In the genomic region with DNA sequence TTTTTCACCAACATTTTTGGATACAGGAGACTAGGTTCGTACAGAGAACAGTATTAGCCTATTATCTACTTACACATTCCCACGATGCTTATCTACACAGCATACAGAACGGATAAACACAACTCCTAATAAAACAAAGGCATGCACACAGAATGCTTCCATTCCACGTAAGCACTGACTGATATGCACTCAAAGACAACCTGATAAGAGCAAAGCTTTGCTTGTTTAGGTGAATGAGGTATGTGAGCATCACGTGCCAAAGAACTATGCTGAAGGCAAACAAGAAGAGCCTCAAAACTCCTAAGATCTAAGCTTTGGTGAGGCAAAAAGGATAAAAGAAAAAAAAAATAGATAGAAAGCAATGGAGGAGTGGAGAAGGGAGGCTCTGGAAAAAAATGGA, we compare ENCODE assay signal across 1 cellular context.
TF ChIP-seq lines count a peak whose summit lies in the region.

No MANE protein-coding gene starts in this region.

TF ChIP-seq in HepG2, 621 proteins besides CTCF, POLR2A, EP300 and RAD21 (continued from another document and continues in another):
- TF ChIP-seq ETS1 (CRISPR knock-in tag; IDR thresholded peaks at IDR 0.05) (no peak), ZNF326 (CRISPR knock-in tag; IDR thresholded peaks at IDR 0.05; ENCODE audit: borderline replicate concordance) (no peak), HDAC2 (CRISPR knock-in tag; IDR thresholded peaks at IDR 0.05) (peak; percentile 50; the same call in 1 of the 2 replicates), ZNF484 (CRISPR knock-in tag; IDR thresholded peaks at IDR 0.05; ENCODE audit: borderline replicate concordance, low read depth) (no peak), ZHX1 (CRISPR knock-in tag; IDR thresholded peaks at IDR 0.05; ENCODE audit: low read depth) (no peak), ARNTL (CRISPR knock-in tag; IDR thresholded peaks at IDR 0.05) (no peak), ZNF550 (CRISPR knock-in tag; IDR thresholded peaks at IDR 0.05; ENCODE audit: borderline replicate concordance) (no peak), MLX (CRISPR knock-in tag; IDR thresholded peaks at IDR 0.05) (0 out of 2 replicates have a peak, but pooled peaks have one; percentile 24), BHLHE40 (IDR thresholded peaks at IDR 0.05; ENCODE audit: low read length) (peak; percentile 92), CENPX (CRISPR knock-in tag; IDR thresholded peaks at IDR 0.05) (no peak), REL (CRISPR knock-in tag; conservative IDR thresholded peaks at IDR 0.05) (no peak), BCL3 (CRISPR knock-in tag; IDR thresholded peaks at IDR 0.05) (no peak), TRIM24 (CRISPR knock-in tag; IDR thresholded peaks at IDR 0.05) (no peak), FOXP1 (IDR thresholded peaks at IDR 0.05) (no peak), FOXP1 (CRISPR knock-in tag; IDR thresholded peaks at IDR 0.05) (peak; percentile 60), ZNF564 (CRISPR knock-in tag; IDR thresholded peaks at IDR 0.05) (no peak), RFX1 (IDR thresholded peaks at IDR 0.05) (no peak), UBTF (CRISPR knock-in tag; IDR thresholded peaks at IDR 0.05) (no peak), ZSCAN20 (CRISPR knock-in tag; IDR thresholded peaks at IDR 0.05; ENCODE audit: borderline replicate concordance) (no peak), SOX5 (CRISPR knock-in tag; IDR thresholded peaks at IDR 0.05; ENCODE audit: borderline replicate concordance) (peak; percentile 86), FOSL2 (CRISPR knock-in tag; IDR thresholded peaks at IDR 0.05) (peak; percentile 33; the same call in 1 of the 2 replicates), PAWR (CRISPR knock-in tag; IDR thresholded peaks at IDR 0.05; ENCODE audit: borderline replicate concordance) (no peak), FOXA1 (IDR thresholded peaks at IDR 0.05) (no peak), FOXA1 (CRISPR knock-in tag; IDR thresholded peaks at IDR 0.05) (peak; percentile 87), GZF1 (CRISPR knock-in tag; IDR thresholded peaks at IDR 0.05) (no peak), BCL6 (CRISPR knock-in tag; IDR thresholded peaks at IDR 0.05) (peak; percentile 88), SNAI1 (CRISPR knock-in tag; IDR thresholded peaks at IDR 0.05; ENCODE audit: borderline replicate concordance) (no peak), ASH2L (IDR thresholded peaks at IDR 0.05; ENCODE audit: insufficient read length, low read depth, low read length) (no peak), NR1H2 (CRISPR knock-in tag; IDR thresholded peaks at IDR 0.05; ENCODE audit: borderline replicate concordance, low read depth) (no peak)
- TF ChIP-seq, protein P1, sequence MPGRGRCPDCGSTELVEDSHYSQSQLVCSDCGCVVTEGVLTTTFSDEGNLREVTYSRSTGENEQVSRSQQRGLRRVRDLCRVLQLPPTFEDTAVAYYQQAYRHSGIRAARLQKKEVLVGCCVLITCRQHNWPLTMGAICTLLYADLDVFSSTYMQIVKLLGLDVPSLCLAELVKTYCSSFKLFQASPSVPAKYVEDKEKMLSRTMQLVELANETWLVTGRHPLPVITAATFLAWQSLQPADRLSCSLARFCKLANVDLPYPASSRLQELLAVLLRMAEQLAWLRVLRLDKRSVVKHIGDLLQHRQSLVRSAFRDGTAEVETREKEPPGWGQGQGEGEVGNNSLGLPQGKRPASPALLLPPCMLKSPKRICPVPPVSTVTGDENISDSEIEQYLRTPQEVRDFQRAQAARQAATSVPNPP (CRISPR knock-in tag; IDR thresholded peaks at IDR 0.05) = no peak
- TF ChIP-seq, protein P2, sequence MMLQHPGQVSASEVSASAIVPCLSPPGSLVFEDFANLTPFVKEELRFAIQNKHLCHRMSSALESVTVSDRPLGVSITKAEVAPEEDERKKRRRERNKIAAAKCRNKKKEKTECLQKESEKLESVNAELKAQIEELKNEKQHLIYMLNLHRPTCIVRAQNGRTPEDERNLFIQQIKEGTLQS (CRISPR knock-in tag; IDR thresholded peaks at IDR 0.05) = no peak
- TF ChIP-seq, protein P3, sequence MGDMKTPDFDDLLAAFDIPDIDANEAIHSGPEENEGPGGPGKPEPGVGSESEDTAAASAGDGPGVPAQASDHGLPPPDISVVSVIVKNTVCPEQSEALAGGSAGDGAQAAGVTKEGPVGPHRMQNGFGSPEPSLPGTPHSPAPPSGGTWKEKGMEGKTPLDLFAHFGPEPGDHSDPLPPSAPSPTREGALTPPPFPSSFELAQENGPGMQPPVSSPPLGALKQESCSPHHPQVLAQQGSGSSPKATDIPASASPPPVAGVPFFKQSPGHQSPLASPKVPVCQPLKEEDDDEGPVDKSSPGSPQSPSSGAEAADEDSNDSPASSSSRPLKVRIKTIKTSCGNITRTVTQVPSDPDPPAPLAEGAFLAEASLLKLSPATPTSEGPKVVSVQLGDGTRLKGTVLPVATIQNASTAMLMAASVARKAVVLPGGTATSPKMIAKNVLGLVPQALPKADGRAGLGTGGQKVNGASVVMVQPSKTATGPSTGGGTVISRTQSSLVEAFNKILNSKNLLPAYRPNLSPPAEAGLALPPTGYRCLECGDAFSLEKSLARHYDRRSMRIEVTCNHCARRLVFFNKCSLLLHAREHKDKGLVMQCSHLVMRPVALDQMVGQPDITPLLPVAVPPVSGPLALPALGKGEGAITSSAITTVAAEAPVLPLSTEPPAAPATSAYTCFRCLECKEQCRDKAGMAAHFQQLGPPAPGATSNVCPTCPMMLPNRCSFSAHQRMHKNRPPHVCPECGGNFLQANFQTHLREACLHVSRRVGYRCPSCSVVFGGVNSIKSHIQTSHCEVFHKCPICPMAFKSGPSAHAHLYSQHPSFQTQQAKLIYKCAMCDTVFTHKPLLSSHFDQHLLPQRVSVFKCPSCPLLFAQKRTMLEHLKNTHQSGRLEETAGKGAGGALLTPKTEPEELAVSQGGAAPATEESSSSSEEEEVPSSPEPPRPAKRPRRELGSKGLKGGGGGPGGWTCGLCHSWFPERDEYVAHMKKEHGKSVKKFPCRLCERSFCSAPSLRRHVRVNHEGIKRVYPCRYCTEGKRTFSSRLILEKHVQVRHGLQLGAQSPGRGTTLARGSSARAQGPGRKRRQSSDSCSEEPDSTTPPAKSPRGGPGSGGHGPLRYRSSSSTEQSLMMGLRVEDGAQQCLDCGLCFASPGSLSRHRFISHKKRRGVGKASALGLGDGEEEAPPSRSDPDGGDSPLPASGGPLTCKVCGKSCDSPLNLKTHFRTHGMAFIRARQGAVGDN (CRISPR knock-in tag; IDR thresholded peaks at IDR 0.05) = no peak
- TF ChIP-seq, protein P4, sequence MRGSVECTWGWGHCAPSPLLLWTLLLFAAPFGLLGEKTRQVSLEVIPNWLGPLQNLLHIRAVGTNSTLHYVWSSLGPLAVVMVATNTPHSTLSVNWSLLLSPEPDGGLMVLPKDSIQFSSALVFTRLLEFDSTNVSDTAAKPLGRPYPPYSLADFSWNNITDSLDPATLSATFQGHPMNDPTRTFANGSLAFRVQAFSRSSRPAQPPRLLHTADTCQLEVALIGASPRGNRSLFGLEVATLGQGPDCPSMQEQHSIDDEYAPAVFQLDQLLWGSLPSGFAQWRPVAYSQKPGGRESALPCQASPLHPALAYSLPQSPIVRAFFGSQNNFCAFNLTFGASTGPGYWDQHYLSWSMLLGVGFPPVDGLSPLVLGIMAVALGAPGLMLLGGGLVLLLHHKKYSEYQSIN (CRISPR knock-in tag; IDR thresholded peaks at IDR 0.05; ENCODE audit: borderline replicate concordance) = no peak
- TF ChIP-seq, protein P5, sequence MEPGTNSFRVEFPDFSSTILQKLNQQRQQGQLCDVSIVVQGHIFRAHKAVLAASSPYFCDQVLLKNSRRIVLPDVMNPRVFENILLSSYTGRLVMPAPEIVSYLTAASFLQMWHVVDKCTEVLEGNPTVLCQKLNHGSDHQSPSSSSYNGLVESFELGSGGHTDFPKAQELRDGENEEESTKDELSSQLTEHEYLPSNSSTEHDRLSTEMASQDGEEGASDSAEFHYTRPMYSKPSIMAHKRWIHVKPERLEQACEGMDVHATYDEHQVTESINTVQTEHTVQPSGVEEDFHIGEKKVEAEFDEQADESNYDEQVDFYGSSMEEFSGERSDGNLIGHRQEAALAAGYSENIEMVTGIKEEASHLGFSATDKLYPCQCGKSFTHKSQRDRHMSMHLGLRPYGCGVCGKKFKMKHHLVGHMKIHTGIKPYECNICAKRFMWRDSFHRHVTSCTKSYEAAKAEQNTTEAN (CRISPR knock-in tag; conservative IDR thresholded peaks at IDR 0.05) = no peak
- TF ChIP-seq, protein P6, sequence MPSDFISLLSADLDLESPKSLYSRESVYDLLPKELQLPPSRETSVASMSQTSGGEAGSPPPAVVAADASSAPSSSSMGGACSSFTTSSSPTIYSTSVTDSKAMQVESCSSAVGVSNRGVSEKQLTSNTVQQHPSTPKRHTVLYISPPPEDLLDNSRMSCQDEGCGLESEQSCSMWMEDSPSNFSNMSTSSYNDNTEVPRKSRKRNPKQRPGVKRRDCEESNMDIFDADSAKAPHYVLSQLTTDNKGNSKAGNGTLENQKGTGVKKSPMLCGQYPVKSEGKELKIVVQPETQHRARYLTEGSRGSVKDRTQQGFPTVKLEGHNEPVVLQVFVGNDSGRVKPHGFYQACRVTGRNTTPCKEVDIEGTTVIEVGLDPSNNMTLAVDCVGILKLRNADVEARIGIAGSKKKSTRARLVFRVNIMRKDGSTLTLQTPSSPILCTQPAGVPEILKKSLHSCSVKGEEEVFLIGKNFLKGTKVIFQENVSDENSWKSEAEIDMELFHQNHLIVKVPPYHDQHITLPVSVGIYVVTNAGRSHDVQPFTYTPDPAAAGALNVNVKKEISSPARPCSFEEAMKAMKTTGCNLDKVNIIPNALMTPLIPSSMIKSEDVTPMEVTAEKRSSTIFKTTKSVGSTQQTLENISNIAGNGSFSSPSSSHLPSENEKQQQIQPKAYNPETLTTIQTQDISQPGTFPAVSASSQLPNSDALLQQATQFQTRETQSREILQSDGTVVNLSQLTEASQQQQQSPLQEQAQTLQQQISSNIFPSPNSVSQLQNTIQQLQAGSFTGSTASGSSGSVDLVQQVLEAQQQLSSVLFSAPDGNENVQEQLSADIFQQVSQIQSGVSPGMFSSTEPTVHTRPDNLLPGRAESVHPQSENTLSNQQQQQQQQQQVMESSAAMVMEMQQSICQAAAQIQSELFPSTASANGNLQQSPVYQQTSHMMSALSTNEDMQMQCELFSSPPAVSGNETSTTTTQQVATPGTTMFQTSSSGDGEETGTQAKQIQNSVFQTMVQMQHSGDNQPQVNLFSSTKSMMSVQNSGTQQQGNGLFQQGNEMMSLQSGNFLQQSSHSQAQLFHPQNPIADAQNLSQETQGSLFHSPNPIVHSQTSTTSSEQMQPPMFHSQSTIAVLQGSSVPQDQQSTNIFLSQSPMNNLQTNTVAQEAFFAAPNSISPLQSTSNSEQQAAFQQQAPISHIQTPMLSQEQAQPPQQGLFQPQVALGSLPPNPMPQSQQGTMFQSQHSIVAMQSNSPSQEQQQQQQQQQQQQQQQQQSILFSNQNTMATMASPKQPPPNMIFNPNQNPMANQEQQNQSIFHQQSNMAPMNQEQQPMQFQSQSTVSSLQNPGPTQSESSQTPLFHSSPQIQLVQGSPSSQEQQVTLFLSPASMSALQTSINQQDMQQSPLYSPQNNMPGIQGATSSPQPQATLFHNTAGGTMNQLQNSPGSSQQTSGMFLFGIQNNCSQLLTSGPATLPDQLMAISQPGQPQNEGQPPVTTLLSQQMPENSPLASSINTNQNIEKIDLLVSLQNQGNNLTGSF (CRISPR knock-in tag; IDR thresholded peaks at IDR 0.05) = no peak
